13 cellular contexts compared by ENCODE assay signal in the genomic region with DNA sequence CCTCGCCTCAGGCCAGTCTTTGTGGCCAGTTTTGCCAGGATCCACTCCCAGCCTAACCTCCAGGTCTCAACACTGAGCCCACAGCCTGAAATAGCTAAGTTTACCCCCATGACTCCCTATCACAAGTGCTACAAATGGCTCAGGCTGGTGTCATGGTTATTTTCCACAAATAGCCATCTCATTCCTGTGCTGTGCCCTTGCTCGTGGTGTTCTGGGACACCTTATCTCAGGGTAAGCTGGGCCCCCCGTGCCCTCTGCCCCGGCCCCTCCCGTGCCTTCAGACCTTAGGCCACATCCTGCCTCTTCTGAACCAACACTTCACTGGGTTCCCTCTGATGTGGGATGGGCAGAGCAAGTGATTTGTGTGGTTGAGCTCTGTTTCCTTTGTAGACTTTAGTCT.
DNase-seq lines count a peak whose midpoint lies in the region; ATAC-seq and TF ChIP-seq lines count a peak whose summit lies in the region.
"Had no signal": no experiment of that assay in that cellular context is flagged by ENCODE, and none has a peak within 500 bp of the region (broad histone marks: within the 10 kb centered on the region; RNA-seq: fewer than 3 reads in every experiment).

No MANE protein-coding gene starts in this region.

- no peak overlapping the region for H4K5ac ChIP-seq in mesendoderm (ENCODE audit: low read length)

- H4K8ac ChIP-seq in mesendoderm (ENCODE audit: low read depth, low read length): no peak overlapping the region

- intact Hi-C loops in HCT116 (cut with micrococcal nuclease): no loop called here

- DNase-seq in HCT116 (ENCODE audit: low read depth, low spot score): no peak
- peak; percentile 24 for DNase-seq in activated gamma-delta T cell (lab: John Stamatoyannopoulos, UW)
- DNase-seq in mesendoderm: no peak
- DNase-seq in iPS-NIHi7 (ENCODE audit: extremely low spot score): no peak
- DNase-seq in NCI-H1417 (lab: John Stamatoyannopoulos, UW): no peak
- DNase-seq: C1 segment of cervical spinal cord; effector CD4-positive, alpha-beta T cell; foreskin melanocyte; NCI-H1105 had no signal

- no peak overlapping the region for H3K56ac ChIP-seq in mesendoderm (ENCODE audit: low read length)

- H3K79me2 ChIP-seq in HCT116 (ENCODE audit: insufficient read depth, low read length) (no peaks in the 10 kb centered on the region), mesendoderm (ENCODE audit: control insufficient read depth, insufficient read depth, low read length) (no peaks in the 10 kb centered on the region)

- H3K9me3 ChIP-seq in BLaER1 (no peaks in the 10 kb centered on the region), HCT116 (ENCODE audit: control insufficient read depth in 1 of 2, insufficient read depth in 1 of 2, low read depth in 1 of 2, low read length in 2 of 2) (no peaks in the 10 kb centered on the region)
- H3K9me3 ChIP-seq: neutrophil had no signal

- H2BK5ac ChIP-seq in mesendoderm (ENCODE audit: low read length): no peak overlapping the region

- H3K23ac ChIP-seq in mesendoderm (ENCODE audit: low read length): peak overlapping the region; percentile 89

- POLR2A ChIA-PET in HCT116 (lab: Charles Lee): no interaction called here

- peak overlapping the region; percentile 70 for H3K4me2 ChIP-seq in BLaER1
- H3K4me2 ChIP-seq in HCT116 (ENCODE audit: low read length): peak overlapping the region; percentile 21; the same call in 1 of the 2 replicates
- no peak overlapping the region for H3K4me2 ChIP-seq in mesendoderm (ENCODE audit: low read length)

- H3K36me3 ChIP-seq in BLaER1: no peaks in the 10 kb centered on the region
- no peaks in the 10 kb centered on the region for H3K36me3 ChIP-seq in HCT116 (ENCODE audit: control insufficient read depth in 1 of 2, insufficient read depth in 2 of 2, low read length in 2 of 2)
- H3K36me3 ChIP-seq in mesendoderm (ENCODE audit: control insufficient read depth, insufficient read depth, low read length): no peaks in the 10 kb centered on the region
- H3K36me3 ChIP-seq: neutrophil had no signal

- no peak overlapping the region for H2BK120ac ChIP-seq in mesendoderm (ENCODE audit: low read depth, low read length)

- RAD21 ChIA-PET in HCT116 (lab: Charles Lee; ENCODE audit: low non-redundant PET in 1 of 2, low total read pairs in 2 of 2, uncharacterized antibody in 2 of 2, unreplicated experiment in 2 of 2): no interaction called here

- H3K4me1 ChIP-seq in BLaER1 (peaks cover 63% of the 10 kb centered on the region), HCT116 (ENCODE audit: control insufficient read depth in 1 of 2, insufficient read depth in 2 of 2, low read length in 2 of 2) (peaks cover 6 to 14% of the 10 kb centered on the region in 2 experiments; a peak in 3 of 4 replicates), mesendoderm (ENCODE audit: control insufficient read depth, low read depth, low read length) (no peaks in the 10 kb centered on the region)

- no peak overlapping the region for H2AK5ac ChIP-seq in mesendoderm (ENCODE audit: low read length)

- H3K27ac ChIP-seq in BLaER1: no peak overlapping the region
- H3K27ac ChIP-seq in HCT116 (ENCODE audit: low read depth, low read length): no peak overlapping the region
- H3K27ac ChIP-seq in mesendoderm (ENCODE audit: low read depth, low read length): no peak overlapping the region
- H3K27ac ChIP-seq: neutrophil had no signal

- WGBS in mesendoderm (ENCODE audit: extremely low coverage, insufficient coverage, low lambda C conversion rate): no CpG with 5 or more reads among the region's 5 CpGs

- no peak overlapping the region for H3K4ac ChIP-seq in mesendoderm (ENCODE audit: low read depth, low read length)

- H3K4me3 ChIP-seq in BLaER1 (no peak overlapping the region), HCT116 (replicated peaks in 1 of 2; ENCODE audit: low read depth in 1 of 2, low read length in 2 of 2) (no peak overlapping the region), mesendoderm (ENCODE audit: low read length) (no peak overlapping the region)

- CTCF ChIA-PET in HCT116 (lab: Charles Lee): no interaction called here

- TF ChIP-seq RAD21 in HCT116 (IDR thresholded peaks at IDR 0.05; ENCODE audit: low read depth): no peak

- BruUV-seq in HCT116 (replicated peaks; lab: Mats Ljungman, UMichigan): no TSS peak

- no peak overlapping the region for H2AFZ ChIP-seq in HCT116 (ENCODE audit: low read depth, low read length, poor library complexity, severe bottlenecking)

- ATAC-seq in HCT116: peak; percentile 36; the same call in 1 of the 2 replicates
- no peak for ATAC-seq in HG02588 (IDR thresholded peaks at IDR 0.05; ENCODE audit: unreplicated experiment)
- ATAC-seq in HG02642 (IDR thresholded peaks at IDR 0.05; ENCODE audit: poor library complexity, unreplicated experiment): no peak

- H3K9ac ChIP-seq in BLaER1 (no peak overlapping the region), HCT116 (ENCODE audit: low read length) (no peak overlapping the region), mesendoderm (ENCODE audit: low read length) (no peak overlapping the region)

- no peak overlapping the region for H2BK15ac ChIP-seq in mesendoderm (replicated peaks; ENCODE audit: low read depth)

- no peaks in the 10 kb centered on the region for H3K79me1 ChIP-seq in mesendoderm (ENCODE audit: low read length)

- TF ChIP-seq POLR2A in HCT116 (IDR thresholded peaks at IDR 0.05; ENCODE audit: borderline replicate concordance, extremely low read depth, insufficient read depth, insufficient read length): no peak

- H4K20me1 ChIP-seq in BLaER1 (no peaks in the 10 kb centered on the region; the same call in 1 of the 2 replicates), HCT116 (ENCODE audit: insufficient read depth) (no peaks in the 10 kb centered on the region)

- H3K9me2 ChIP-seq in HCT116 (ENCODE audit: insufficient read depth): no peaks in the 10 kb centered on the region

- H3K27me3 ChIP-seq in BLaER1 (no peaks in the 10 kb centered on the region), HCT116 (ENCODE audit: insufficient read depth, low read length) (no peaks in the 10 kb centered on the region), mesendoderm (ENCODE audit: insufficient read depth, low read length, poor library complexity) (no peaks in the 10 kb centered on the region)

- no peak for TF ChIP-seq CTCF in HCT116 (IDR thresholded peaks at IDR 0.05 in 2 of 3, conservative IDR thresholded peaks at IDR 0.05 in 1 of 3; ENCODE audit: borderline replicate concordance in 1 of 3, insufficient read depth in 1 of 3, low read depth in 2 of 3, low read length in 2 of 3)

- no peak overlapping the region for H3K18ac ChIP-seq in mesendoderm (ENCODE audit: low read length)

TF ChIP-seq in HCT116, 20 proteins besides CTCF, POLR2A, EP300 and RAD21 (continues in another document):
- TF ChIP-seq SIN3A (IDR thresholded peaks at IDR 0.05; ENCODE audit: low read depth) (no peak), JUND (IDR thresholded peaks at IDR 0.05) (no peak), SP1 (IDR thresholded peaks at IDR 0.05; ENCODE audit: low read depth) (no peak), YY1 (IDR thresholded peaks at IDR 0.05; ENCODE audit: extremely low read depth, insufficient replicate concordance, low read depth, low read length) (no peak), FOSL1 (IDR thresholded peaks at IDR 0.05; ENCODE audit: low read depth) (no peak), CEBPB (IDR thresholded peaks at IDR 0.05; ENCODE audit: low read depth) (no peak), ZNF274 (IDR thresholded peaks at IDR 0.05; ENCODE audit: low read depth, low read length) (no peak), POLR2AphosphoS5 (IDR thresholded peaks at IDR 0.05; ENCODE audit: low read depth, low read length) (no peak), TCF7L2 (IDR thresholded peaks at IDR 0.05; ENCODE audit: borderline replicate concordance, extremely low read depth, insufficient read depth, insufficient read length) (no peak), EZH2phosphoT487 (IDR thresholded peaks at IDR 0.05; ENCODE audit: borderline replicate concordance) (no peak), EZH2 (IDR thresholded peaks at IDR 0.05) (no peak)
- TF ChIP-seq, protein P1, sequence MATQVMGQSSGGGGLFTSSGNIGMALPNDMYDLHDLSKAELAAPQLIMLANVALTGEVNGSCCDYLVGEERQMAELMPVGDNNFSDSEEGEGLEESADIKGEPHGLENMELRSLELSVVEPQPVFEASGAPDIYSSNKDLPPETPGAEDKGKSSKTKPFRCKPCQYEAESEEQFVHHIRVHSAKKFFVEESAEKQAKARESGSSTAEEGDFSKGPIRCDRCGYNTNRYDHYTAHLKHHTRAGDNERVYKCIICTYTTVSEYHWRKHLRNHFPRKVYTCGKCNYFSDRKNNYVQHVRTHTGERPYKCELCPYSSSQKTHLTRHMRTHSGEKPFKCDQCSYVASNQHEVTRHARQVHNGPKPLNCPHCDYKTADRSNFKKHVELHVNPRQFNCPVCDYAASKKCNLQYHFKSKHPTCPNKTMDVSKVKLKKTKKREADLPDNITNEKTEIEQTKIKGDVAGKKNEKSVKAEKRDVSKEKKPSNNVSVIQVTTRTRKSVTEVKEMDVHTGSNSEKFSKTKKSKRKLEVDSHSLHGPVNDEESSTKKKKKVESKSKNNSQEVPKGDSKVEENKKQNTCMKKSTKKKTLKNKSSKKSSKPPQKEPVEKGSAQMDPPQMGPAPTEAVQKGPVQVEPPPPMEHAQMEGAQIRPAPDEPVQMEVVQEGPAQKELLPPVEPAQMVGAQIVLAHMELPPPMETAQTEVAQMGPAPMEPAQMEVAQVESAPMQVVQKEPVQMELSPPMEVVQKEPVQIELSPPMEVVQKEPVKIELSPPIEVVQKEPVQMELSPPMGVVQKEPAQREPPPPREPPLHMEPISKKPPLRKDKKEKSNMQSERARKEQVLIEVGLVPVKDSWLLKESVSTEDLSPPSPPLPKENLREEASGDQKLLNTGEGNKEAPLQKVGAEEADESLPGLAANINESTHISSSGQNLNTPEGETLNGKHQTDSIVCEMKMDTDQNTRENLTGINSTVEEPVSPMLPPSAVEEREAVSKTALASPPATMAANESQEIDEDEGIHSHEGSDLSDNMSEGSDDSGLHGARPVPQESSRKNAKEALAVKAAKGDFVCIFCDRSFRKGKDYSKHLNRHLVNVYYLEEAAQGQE (IDR thresholded peaks at IDR 0.05; ENCODE audit: low read depth): no peak
